27 cellular contexts compared by ENCODE assay signal in genomic region chr12:28212182-28212581, GRCh38.
"Had no signal": no experiment of that assay in that cellular context is flagged by ENCODE, and none has a peak within 500 bp of the region (broad histone marks: within the 10 kb centered on the region; RNA-seq: fewer than 3 reads in every experiment).

No MANE protein-coding gene starts in this region.

- H3K4me1 Mint-ChIP-seq: nephron, neural crest cell had no signal

- H3K4me3 Mint-ChIP-seq: naive thymus-derived CD8-positive, alpha-beta T cell; nephron; neural crest cell; stimulated activated memory B cell treated with anti-CD40 and anti-IgM and Interleukin-4, amounts not matched to agents 10 μg/mL and 1 μg/mL and 100 μg/mL, for 72 hours; stimulated activated naive CD8-positive, alpha-beta T cell treated with anti-CD3 and anti-CD28 coated beads, Interleukin-15, amount 100 ng/mL, for 72 hours had no signal

- H3K4me3 ChIP-seq: hepatocyte, left ventricle myocardium inferior, lung, mucosa of descending colon, pancreas, prostate gland, sigmoid colon, spleen, thyroid gland, transverse colon, upper lobe of left lung, vagina had no signal

- H3K27ac Mint-ChIP-seq: naive thymus-derived CD8-positive, alpha-beta T cell; nephron; stimulated activated memory B cell treated with anti-CD40 and anti-IgM and Interleukin-4, amounts not matched to agents 10 μg/mL and 1 μg/mL and 100 μg/mL, for 72 hours; stimulated activated naive CD8-positive, alpha-beta T cell treated with anti-CD3 and anti-CD28 coated beads, Interleukin-15, amount 100 ng/mL, for 72 hours had no signal

- H3K27ac ChIP-seq: hepatocyte, left ventricle myocardium inferior, pancreas, prostate gland, sigmoid colon, thyroid gland, transverse colon, upper lobe of left lung, vagina had no signal

- H3K4me1 ChIP-seq: pancreas, prostate gland, thyroid gland, upper lobe of left lung, vagina had no signal

- DNase-seq: islet precursor cell; left ventricle myocardium inferior; midbrain; mucosa of descending colon; naive thymus-derived CD8-positive, alpha-beta T cell; nucleus accumbens; posterior cingulate gyrus; retina; right cardiac atrium; sigmoid colon; small intestine; spleen; stimulated activated CD4-positive, alpha-beta T cell treated with anti-CD3 and anti-CD28 coated beads, Interleukin-4, amount 100 ng/mL, for 24 hours; stimulated activated naive CD4-positive, alpha-beta T cell treated with Interleukin-2 at 50 U/mL for 16 hours; stimulated activated naive CD8-positive, alpha-beta T cell treated with anti-CD3 and anti-CD28 coated beads, Interleukin-15, amount 100 ng/mL, for 72 hours; substantia nigra; transverse colon; upper lobe of left lung had no signal

- H3K9me3 ChIP-seq: pancreas, prostate gland, sigmoid colon, thyroid gland, transverse colon, vagina had no signal

- ATAC-seq: mucosa of descending colon; naive thymus-derived CD8-positive, alpha-beta T cell; right cardiac atrium; stimulated activated memory B cell treated with anti-CD40 and anti-IgM and Interleukin-4, amounts not matched to agents 10 μg/mL and 1 μg/mL and 100 μg/mL, for 72 hours; stimulated activated naive CD8-positive, alpha-beta T cell treated with anti-CD3 and anti-CD28 coated beads, Interleukin-15, amount 100 ng/mL, for 72 hours had no signal

- H3K27me3 ChIP-seq: hepatocyte, pancreas, sigmoid colon, spleen, thyroid gland, transverse colon, upper lobe of left lung, vagina had no signal

- H3K36me3 ChIP-seq: pancreas, prostate gland, sigmoid colon, thyroid gland, upper lobe of left lung, vagina had no signal
